Comparison of ENCODE assay signal across 10 cellular contexts in genomic region chr5:14212838-14213237, GRCh38.
DNase-seq lines count a peak whose midpoint lies in the region; ATAC-seq and TF ChIP-seq lines count a peak whose summit lies in the region.
"Had no signal": no experiment of that assay in that cellular context is flagged by ENCODE, and none has a peak within 500 bp of the region (broad histone marks: within the 10 kb centered on the region; RNA-seq: fewer than 3 reads in every experiment).

No MANE protein-coding gene starts in this region.

- H3K36me3 Mint-ChIP-seq in activated CD4-positive, alpha-beta memory T cell treated with anti-CD3 and anti-CD28 coated beads, Interleukin-2, amount 10 ng/mL, durations not matched to agents 7 days and 5 days (ENCODE audit: low read depth): no peaks in the 10 kb centered on the region

- no peak overlapping the region for H2BK12ac ChIP-seq in mesenchymal stem cell (ENCODE audit: low read length in 2 of 2)

- H3K9me3 Mint-ChIP-seq in activated CD4-positive, alpha-beta memory T cell treated with anti-CD3 and anti-CD28 coated beads, Interleukin-2, amount 10 ng/mL, durations not matched to agents 7 days and 5 days: no peaks in the 10 kb centered on the region

- H3K9me3 ChIP-seq in colonic mucosa (no peaks in the 10 kb centered on the region), mesenchymal stem cell (ENCODE audit: control insufficient read depth, low read length) (no peaks in the 10 kb centered on the region)

- H3K27ac Mint-ChIP-seq in activated CD4-positive, alpha-beta memory T cell treated with anti-CD3 and anti-CD28 coated beads, Interleukin-2, amount 10 ng/mL, durations not matched to agents 7 days and 5 days: no peak overlapping the region

- H3K18ac ChIP-seq in mesenchymal stem cell (ENCODE audit: low read depth in 1 of 2, low read length in 2 of 2) (no peak overlapping the region), mesendoderm (ENCODE audit: low read length) (no peak overlapping the region)

- no peak overlapping the region for H3K23ac ChIP-seq in mesenchymal stem cell (ENCODE audit: low read length in 2 of 2)
- no peak overlapping the region for H3K23ac ChIP-seq in mesendoderm (ENCODE audit: low read length)

- no peak overlapping the region for H2BK15ac ChIP-seq in mesenchymal stem cell (ENCODE audit: low read depth, poor library complexity, severe bottlenecking)
- H2BK15ac ChIP-seq in mesendoderm (replicated peaks; ENCODE audit: low read depth): no peak overlapping the region

- peak overlapping the region; percentile 4; the same call in 1 of the 2 replicates for H3K27ac ChIP-seq in ACC112 (ENCODE audit: low read depth, low read length)
- H3K27ac ChIP-seq in colonic mucosa: peak overlapping the region; percentile 77
- no peak overlapping the region for H3K27ac ChIP-seq in mesenchymal stem cell (ENCODE audit: low read length, poor library complexity, severe bottlenecking)
- no peak overlapping the region for H3K27ac ChIP-seq in mesendoderm (ENCODE audit: low read depth, low read length)
- H3K27ac ChIP-seq: RWPE1 had no signal

- H3K4me2 ChIP-seq in mesenchymal stem cell (ENCODE audit: low read length, poor library complexity, severe bottlenecking): no peak overlapping the region
- no peak overlapping the region for H3K4me2 ChIP-seq in mesendoderm (ENCODE audit: low read length)

- POLR2A ChIA-PET in activated CD4-positive, alpha-beta memory T cell treated with anti-CD3 and anti-CD28 coated beads, Interleukin-2, amount 10 ng/mL, durations not matched to agents 7 days and 5 days (lab: Charles Lee): no interaction called here

- H3K4me1 ChIP-seq in ACC112 (ENCODE audit: control insufficient read depth, insufficient read depth, low read length, unreplicated experiment) (peaks cover 77% of the 10 kb centered on the region), colonic mucosa (peaks cover 6% of the 10 kb centered on the region), mesenchymal stem cell (ENCODE audit: control insufficient read depth, insufficient read depth, low read depth, low read length) (peaks cover 24% of the 10 kb centered on the region), mesendoderm (ENCODE audit: control insufficient read depth, low read depth, low read length) (peaks cover 10% of the 10 kb centered on the region)

- ATAC-seq in GM19397 (IDR thresholded peaks at IDR 0.05; ENCODE audit: unreplicated experiment): peak; percentile 31
- ATAC-seq in HG03097 (IDR thresholded peaks at IDR 0.05; ENCODE audit: low FRiP score, unreplicated experiment): peak; percentile 33

- H2BK120ac ChIP-seq in mesenchymal stem cell (ENCODE audit: low read depth, low read length) (no peak overlapping the region), mesendoderm (ENCODE audit: low read depth, low read length) (no peak overlapping the region)

- no peak overlapping the region for H3K4me3 Mint-ChIP-seq in activated CD4-positive, alpha-beta memory T cell treated with anti-CD3 and anti-CD28 coated beads, Interleukin-2, amount 10 ng/mL, durations not matched to agents 7 days and 5 days

- no peak overlapping the region for H2AFZ ChIP-seq in ACC112 (ENCODE audit: low read length, unreplicated experiment)
- H2AFZ ChIP-seq in mesenchymal stem cell (ENCODE audit: low read depth, low read length): no peak overlapping the region

- no peak overlapping the region for H4K91ac ChIP-seq in mesenchymal stem cell (ENCODE audit: low read length)

- H3K4me3 ChIP-seq in ACC112 (ENCODE audit: low read depth, low read length) (no peak overlapping the region), colonic mucosa (no peak overlapping the region), mesenchymal stem cell (ENCODE audit: insufficient read depth in 1 of 2, low read depth in 1 of 2, low read length in 2 of 2) (no peak overlapping the region), mesendoderm (ENCODE audit: low read length) (no peak overlapping the region)

- H3K79me2 ChIP-seq in ACC112 (ENCODE audit: control insufficient read depth, insufficient read depth, low read length, unreplicated experiment): peaks cover 98% of the 10 kb centered on the region
- peaks cover 78% of the 10 kb centered on the region for H3K79me2 ChIP-seq in mesendoderm (ENCODE audit: control insufficient read depth, insufficient read depth, low read length)

- no peak overlapping the region for H4K8ac ChIP-seq in mesenchymal stem cell (ENCODE audit: low read length)
- no peak overlapping the region for H4K8ac ChIP-seq in mesendoderm (ENCODE audit: low read depth, low read length)

- H2BK5ac ChIP-seq in mesenchymal stem cell (ENCODE audit: low read depth, low read length, poor library complexity, severe bottlenecking) (no peak overlapping the region), mesendoderm (ENCODE audit: low read length) (no peak overlapping the region)

- H3K9ac ChIP-seq in colonic mucosa (ENCODE audit: low read depth in 2 of 2, low read length in 2 of 2): peak overlapping the region in 1 of 2 donors; percentile 4
- H3K9ac ChIP-seq in mesenchymal stem cell (ENCODE audit: low read length): no peak overlapping the region
- H3K9ac ChIP-seq in mesendoderm (ENCODE audit: low read length): no peak overlapping the region

- H3K4me1 Mint-ChIP-seq in activated CD4-positive, alpha-beta memory T cell treated with anti-CD3 and anti-CD28 coated beads, Interleukin-2, amount 10 ng/mL, durations not matched to agents 7 days and 5 days: peaks cover 5% of the 10 kb centered on the region

- H3K56ac ChIP-seq in mesendoderm (ENCODE audit: low read length): no peak overlapping the region

- H3K4ac ChIP-seq in mesenchymal stem cell (ENCODE audit: low read depth in 1 of 2, low read length in 2 of 2): no peak overlapping the region
- no peak overlapping the region for H3K4ac ChIP-seq in mesendoderm (ENCODE audit: low read depth, low read length)

- CTCF ChIA-PET in activated CD4-positive, alpha-beta memory T cell treated with anti-CD3 and anti-CD28 coated beads, Interleukin-2, amount 10 ng/mL, durations not matched to agents 7 days and 5 days (lab: Charles Lee): no interaction called here

- WGBS in mesenchymal stem cell: 81% methylated on average over 3 of the region's 4 CpGs
- no CpG with 5 or more reads among the region's 4 CpGs for WGBS in mesendoderm (ENCODE audit: extremely low coverage, insufficient coverage, low lambda C conversion rate)

- intact Hi-C loops in colonic mucosa (cut with DNase I): no loop called here

- H2AK5ac ChIP-seq in mesenchymal stem cell (ENCODE audit: low read length, severe bottlenecking) (no peak overlapping the region), mesendoderm (ENCODE audit: low read length) (no peak overlapping the region)

- no peak overlapping the region for H3K14ac ChIP-seq in mesenchymal stem cell (ENCODE audit: low read length in 2 of 2)

- H4K5ac ChIP-seq in mesendoderm (ENCODE audit: low read length): no peak overlapping the region

- H3K79me1 ChIP-seq in mesenchymal stem cell (replicated peaks; ENCODE audit: low read length, poor library complexity, severe bottlenecking): no peaks in the 10 kb centered on the region
- H3K79me1 ChIP-seq in mesendoderm (ENCODE audit: low read length): peaks cover 29% of the 10 kb centered on the region

- peaks cover 17% of the 10 kb centered on the region for H3K27me3 Mint-ChIP-seq in activated CD4-positive, alpha-beta memory T cell treated with anti-CD3 and anti-CD28 coated beads, Interleukin-2, amount 10 ng/mL, durations not matched to agents 7 days and 5 days

- DNase-seq in colonic mucosa: peak; percentile 64
- no peak for DNase-seq in mesenchymal stem cell
- DNase-seq in activated CD4-positive, alpha-beta memory T cell treated with anti-CD3 and anti-CD28 coated beads, Interleukin-2, amount 10 ng/mL, durations not matched to agents 7 days and 5 days: no peak
- no peak for DNase-seq in mesendoderm
- no peak for DNase-seq in UCSD-AML1 (lab: John Stamatoyannopoulos, UW; ENCODE audit: unreplicated experiment)
- DNase-seq: stimulated activated CD4-positive, alpha-beta T cell treated with anti-CD3 and anti-CD28 coated beads, Interleukin-1b, Interleukin-23, amount 100 ng/mL, for 48 hours had no signal

- no peak for TF ChIP-seq CTCF in colonic mucosa (IDR thresholded peaks at IDR 0.05)

- 0 out of 2 replicates have a peak, but pooled peaks cover 7% of the 10 kb centered on the region for H3K36me3 ChIP-seq in ACC112 (ENCODE audit: insufficient read depth, low read length)
- H3K36me3 ChIP-seq in colonic mucosa: no peaks in the 10 kb centered on the region
- H3K36me3 ChIP-seq in mesenchymal stem cell (ENCODE audit: control insufficient read depth in 1 of 2, insufficient read depth in 2 of 2, low read depth in 1 of 2, low read length in 2 of 2): peaks cover 0 to 4% of the 10 kb centered on the region in 2 experiments
- no peaks in the 10 kb centered on the region for H3K36me3 ChIP-seq in mesendoderm (ENCODE audit: control insufficient read depth, insufficient read depth, low read length)

- H3K27me3 ChIP-seq in ACC112 (ENCODE audit: insufficient read depth, low read length): no peaks in the 10 kb centered on the region
- H3K27me3 ChIP-seq in colonic mucosa: no peaks in the 10 kb centered on the region
- H3K27me3 ChIP-seq in mesenchymal stem cell (ENCODE audit: control insufficient read depth in 1 of 2, insufficient read depth in 1 of 2, low read length in 2 of 2): no peaks in the 10 kb centered on the region
- H3K27me3 ChIP-seq in mesendoderm (ENCODE audit: insufficient read depth, low read length, poor library complexity): no peaks in the 10 kb centered on the region

Comparison
In these comparisons a context has a peak if more than half of its experiments do, and no peak if none do; other contexts are left out.
1. H3K27ac ChIP-seq: peak in ACC112 (single experiment) and colonic mucosa (single experiment); none in mesenchymal stem cell (single experiment) and mesendoderm (single experiment).